Comparison of ENCODE assay signal across 14 cellular contexts in the genomic region with DNA sequence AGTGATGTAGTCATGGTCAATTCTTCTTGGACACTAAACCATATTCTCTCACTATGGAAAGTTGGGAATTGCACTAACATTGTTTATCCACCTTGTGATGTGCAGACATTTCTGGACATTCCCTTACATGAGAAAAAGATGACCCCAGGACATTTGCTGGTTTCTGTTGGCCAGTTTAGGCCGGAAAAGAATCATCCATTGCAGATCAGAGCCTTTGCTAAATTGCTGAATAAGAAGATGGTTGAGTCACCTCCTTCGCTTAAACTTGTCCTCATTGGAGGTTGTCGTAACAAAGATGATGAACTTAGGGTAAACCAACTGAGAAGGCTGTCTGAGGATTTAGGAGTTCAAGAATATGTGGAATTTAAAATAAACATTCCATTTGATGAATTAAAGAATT. TPM values are rescaled to one million over a fixed set of nuclear protein-coding genes. Genes with fewer than 3 reads are reported as not detected.
DNase-seq lines count a peak whose midpoint lies in the region; ATAC-seq and TF ChIP-seq lines count a peak whose summit lies in the region.
"Had no signal": no experiment of that assay in that cellular context is flagged by ENCODE, and none has a peak within 500 bp of the region (broad histone marks: within the 10 kb centered on the region; RNA-seq: fewer than 3 reads in every experiment).

Gene UTP14C, plus strand, starts transcription at position 211 of the 400 bp plus-strand sequence. CDS start 4,114 bp downstream, outside the sequence.

- H3K4me3 ChIP-seq in endodermal cell (ENCODE audit: low read length) (no peak within 1 kb of the TSS), tibial nerve (no peak within 1 kb of the TSS)

- no peak within 1 kb of the TSS for H3K9ac ChIP-seq in endodermal cell (ENCODE audit: extremely low read depth, low read length, poor library complexity, severe bottlenecking)

- peaks cover 70% of the 10 kb centered on the region for H3K36me3 Mint-ChIP-seq in T-helper 2 cell treated with Interferon-gamma antibody and Interleukin-4, amounts not matched to agents 5 μg/mL and 100 μg/mL, for 36 hours (ENCODE audit: low read depth)
- H3K36me3 Mint-ChIP-seq in endodermal cell (ENCODE audit: low read depth) = peaks cover 83% of the 10 kb centered on the region
- peaks cover 75% of the 10 kb centered on the region for H3K36me3 Mint-ChIP-seq in activated CD8-positive, alpha-beta T cell treated with anti-CD3 and anti-CD28 coated beads, Interleukin-2, amount 10 ng/mL, durations not matched to agents 7 days and 5 days (ENCODE audit: low read depth)

- H3K9me3 ChIP-seq in endodermal cell (ENCODE audit: control insufficient read depth, low read length) (peaks cover 55% of the 10 kb centered on the region), tibial nerve (peaks cover 0 to 2% (median 0%) of the 10 kb centered on the region in 4 donors)

- intact Hi-C loops in T-helper 2 cell treated with Interferon-gamma antibody and Interleukin-4, amounts not matched to agents 100 ng/mL and 5 ng/mL, for 36 hours (cut with micrococcal nuclease) = no loop called here

- DNase-seq in T-helper 2 cell treated with Interferon-gamma antibody and Interleukin-4, amounts not matched to agents 5 μg/mL and 100 μg/mL, for 36 hours (ENCODE audit: low spot score) = no peak
- no peak for DNase-seq in endodermal cell
- no peak for DNase-seq in lung microvascular endothelial cell (ENCODE audit: low read depth in 2 of 2)
- DNase-seq in tibial nerve (ENCODE audit: low spot score in 2 of 2) = no peak
- DNase-seq in activated CD8-positive, alpha-beta T cell treated with anti-CD3 and anti-CD28 coated beads, Interleukin-2, amount 10 ng/mL, durations not matched to agents 7 days and 5 days = no peak
- no peak for DNase-seq in SHP77 treated with DMSO at 0.1 percent for 48 hours (lab: John Stamatoyannopoulos, UW)
- DNase-seq: 8988T; effector memory CD8-positive, alpha-beta T cell; naive B cell; NCI-H187 treated with DMSO at 0.1 percent for 48 hours had no signal

- 96 to 100% methylated on average over 2 to 3 of the region's 3 CpGs for WGBS in endodermal cell (ENCODE audit: insufficient coverage in 1 of 2, insufficient read length in 1 of 2), 2 experiments
- WGBS in tibial nerve, 2 donors = 97 to 98% methylated on average over 3 of the region's 3 CpGs

- peaks cover 9% of the 10 kb centered on the region for H3K9me3 Mint-ChIP-seq in T-helper 2 cell treated with Interferon-gamma antibody and Interleukin-4, amounts not matched to agents 5 μg/mL and 100 μg/mL, for 36 hours
- H3K9me3 Mint-ChIP-seq in endodermal cell = peaks cover 31% of the 10 kb centered on the region
- H3K9me3 Mint-ChIP-seq in activated CD8-positive, alpha-beta T cell treated with anti-CD3 and anti-CD28 coated beads, Interleukin-2, amount 10 ng/mL, durations not matched to agents 7 days and 5 days (ENCODE audit: insufficient read depth) = no peaks in the 10 kb centered on the region
- H3K9me3 Mint-ChIP-seq: IgD-negative memory B cell had no signal

- H3K4me1 ChIP-seq in endodermal cell (ENCODE audit: control insufficient read depth, insufficient read depth, low read length) = no peaks in the 10 kb centered on the region
- H3K4me1 ChIP-seq in tibial nerve = no peaks in the 10 kb centered on the region

- H3K36me3 ChIP-seq in endodermal cell (ENCODE audit: control insufficient read depth, insufficient read depth, low read length) (peaks cover 86% of the 10 kb centered on the region), tibial nerve (peaks cover 0 to 100% (median 0%) of the 10 kb centered on the region in 3 donors)

- H3K4me1 Mint-ChIP-seq in T-helper 2 cell treated with Interferon-gamma antibody and Interleukin-4, amounts not matched to agents 5 μg/mL and 100 μg/mL, for 36 hours (ENCODE audit: low read depth) = peaks cover 1% of the 10 kb centered on the region
- H3K4me1 Mint-ChIP-seq in endodermal cell = no peaks in the 10 kb centered on the region
- no peaks in the 10 kb centered on the region for H3K4me1 Mint-ChIP-seq in activated CD8-positive, alpha-beta T cell treated with anti-CD3 and anti-CD28 coated beads, Interleukin-2, amount 10 ng/mL, durations not matched to agents 7 days and 5 days (ENCODE audit: low read depth)

- no peaks in the 10 kb centered on the region for H3K27me3 ChIP-seq in endodermal cell (ENCODE audit: control insufficient read depth, insufficient read depth, low read length, poor library complexity, severe bottlenecking)
- H3K27me3 ChIP-seq in tibial nerve = no peaks in the 10 kb centered on the region

- TF ChIP-seq EP300 in tibial nerve (IDR thresholded peaks at IDR 0.05) = no peak

- CTCF ChIA-PET in activated CD8-positive, alpha-beta T cell treated with anti-CD3 and anti-CD28 coated beads, Interleukin-2, amount 10 ng/mL, durations not matched to agents 7 days and 5 days (lab: Charles Lee) = no interaction called here

- no peak for ATAC-seq in GM18870 (IDR thresholded peaks at IDR 0.05; ENCODE audit: unreplicated experiment)
- no peak for ATAC-seq in activated CD8-positive, alpha-beta T cell treated with anti-CD3 and anti-CD28 coated beads, Interleukin-2, amount 10 ng/mL, durations not matched to agents 7 days and 5 days
- ATAC-seq: effector memory CD8-positive, alpha-beta T cell; HCT116 had no signal

- POLR2A ChIA-PET in activated CD8-positive, alpha-beta T cell treated with anti-CD3 and anti-CD28 coated beads, Interleukin-2, amount 10 ng/mL, durations not matched to agents 7 days and 5 days (lab: Charles Lee) = no interaction called here

- H3K27ac ChIP-seq in endodermal cell (ENCODE audit: low read depth, low read length) (no peak within 1 kb of the TSS), tibial nerve (no peak within 1 kb of the TSS)

- TF ChIP-seq POLR2A in tibial nerve (IDR thresholded peaks at IDR 0.05) = no peak

- no peak for TF ChIP-seq CTCF in endodermal cell (conservative IDR thresholded peaks at IDR 0.05)
- TF ChIP-seq CTCF in tibial nerve (IDR thresholded peaks at IDR 0.05) = no peak

- H3K27ac Mint-ChIP-seq in T-helper 2 cell treated with Interferon-gamma antibody and Interleukin-4, amounts not matched to agents 5 μg/mL and 100 μg/mL, for 36 hours = no peak within 1 kb of the TSS
- H3K27ac Mint-ChIP-seq in endodermal cell = no peak within 1 kb of the TSS
- H3K27ac Mint-ChIP-seq in activated CD8-positive, alpha-beta T cell treated with anti-CD3 and anti-CD28 coated beads, Interleukin-2, amount 10 ng/mL, durations not matched to agents 7 days and 5 days = no peak within 1 kb of the TSS
- H3K27ac Mint-ChIP-seq: effector memory CD8-positive, alpha-beta T cell; IgD-negative memory B cell; naive B cell had no signal

- no peak within 1 kb of the TSS for H3K4me3 Mint-ChIP-seq in T-helper 2 cell treated with Interferon-gamma antibody and Interleukin-4, amounts not matched to agents 5 μg/mL and 100 μg/mL, for 36 hours
- H3K4me3 Mint-ChIP-seq in endodermal cell = no peak within 1 kb of the TSS
- no peak within 1 kb of the TSS for H3K4me3 Mint-ChIP-seq in activated CD8-positive, alpha-beta T cell treated with anti-CD3 and anti-CD28 coated beads, Interleukin-2, amount 10 ng/mL, durations not matched to agents 7 days and 5 days
- H3K4me3 Mint-ChIP-seq: effector memory CD8-positive, alpha-beta T cell; IgD-negative memory B cell; naive B cell had no signal

- H3K27me3 Mint-ChIP-seq in T-helper 2 cell treated with Interferon-gamma antibody and Interleukin-4, amounts not matched to agents 5 μg/mL and 100 μg/mL, for 36 hours (ENCODE audit: low read depth) = no peaks in the 10 kb centered on the region
- H3K27me3 Mint-ChIP-seq in endodermal cell (ENCODE audit: insufficient read depth) = no peaks in the 10 kb centered on the region
- no peaks in the 10 kb centered on the region for H3K27me3 Mint-ChIP-seq in activated CD8-positive, alpha-beta T cell treated with anti-CD3 and anti-CD28 coated beads, Interleukin-2, amount 10 ng/mL, durations not matched to agents 7 days and 5 days (ENCODE audit: low read depth)
- H3K27me3 Mint-ChIP-seq: effector memory CD8-positive, alpha-beta T cell; IgD-negative memory B cell; naive B cell had no signal

RNA-seq across cellular contexts. Expression of gene UTP14C, which starts in this region (rescaled TPM):
- total RNA-seq in T-helper 2 cell treated with Interferon-gamma antibody and Interleukin-4, amounts not matched to agents 100 ng/mL and 5 ng/mL, for 36 hours = 11.8 and 12.9 TPM in 2 replicates
- total RNA-seq in endodermal cell = 10 to 100 TPM; 20.7 to 22.0 TPM
- 17.8 TPM for polyA plus RNA-seq in endodermal cell (2013, experiment 1 of 2)
- polyA plus RNA-seq in endodermal cell (2013, experiment 2 of 2) = 19.1 TPM
- total RNA-seq in lung microvascular endothelial cell = 6.3 and 10.7 TPM in 2 replicates
- total RNA-seq in tibial nerve = 10 to 100 TPM; 14.9 to 26.7 (median 19.6) TPM
- total RNA-seq in activated CD8-positive, alpha-beta T cell treated with anti-CD3 and anti-CD28 coated beads, Interleukin-2, amount 10 ng/mL, durations not matched to agents 7 days and 5 days = 10 to 100 TPM in 1 of 2 experiments, 1 to 10 TPM in 1; 8.5 to 10.5 TPM
